12 cellular contexts compared by ENCODE assay signal in genomic region chr2:149858916-149859634, GRCh38.
DNase-seq lines count a peak whose midpoint lies in the region; ATAC-seq and TF ChIP-seq lines count a peak whose summit lies in the region.
"Had no signal": no experiment of that assay in that cellular context is flagged by ENCODE, and none has a peak within 500 bp of the region (broad histone marks: within the 10 kb centered on the region; RNA-seq: fewer than 3 reads in every experiment).

No MANE protein-coding gene starts in this region.

- H3K9me3 ChIP-seq in AG04450 (ENCODE audit: control insufficient read depth, insufficient read depth, low read length) = no peaks in the 10 kb centered on the region
- H3K9me3 ChIP-seq: HAP-1 had no signal

- H3K27me3 ChIP-seq in AG04450 (ENCODE audit: control insufficient read depth, insufficient read depth, low read length) = no peaks in the 10 kb centered on the region

- CTCF ChIA-PET in AG04450 (lab: Charles Lee) = interaction anchor here (0.6 to 1.6 kb wide), 4 partner anchors 9 to 264 kb away, joined by 3 to 4 read pairs (median 4); no protein-coding TSS in a partner anchor

- POLR2A ChIA-PET in AG04450 (lab: Yijun Ruan, JAX) = interaction anchor here (0.6 to 0.8 kb wide), 2 partner anchors 211 to 1052 kb away, joined by 3 read pairs; no protein-coding TSS in a partner anchor

- no peak for ATAC-seq in GM19324 (IDR thresholded peaks at IDR 0.05; ENCODE audit: low FRiP score, unreplicated experiment)
- ATAC-seq in HG02759 (IDR thresholded peaks at IDR 0.05; ENCODE audit: unreplicated experiment) = no peak
- ATAC-seq in HG03342 (IDR thresholded peaks at IDR 0.05; ENCODE audit: unreplicated experiment) = no peak
- ATAC-seq: stimulated activated effector memory CD8-positive, alpha-beta T cell treated with anti-CD3 and anti-CD28 coated beads, Interleukin-12 subunit alpha, Interleukin-12 subunit beta, amount 100 ng/mL, for 72 hours had no signal

- TF ChIP-seq CTCF in AG04450 (IDR thresholded peaks at IDR 0.05; ENCODE audit: low read depth, low read length) = no peak
- TF ChIP-seq CTCF in cardiac fibroblast (IDR thresholded peaks at IDR 0.05; ENCODE audit: low read depth, low read length) = no peak

- H3K27ac ChIP-seq in AG04450 (ENCODE audit: low read depth, low read length) = peak overlapping the region; percentile 31

- DNase-seq in AG04450 (ENCODE audit: low read depth, low spot score) (no peak), Kasumi-1 (lab: John Stamatoyannopoulos, UW) (peak; percentile 94 to 96), cardiac fibroblast (ENCODE audit: low read depth in 2 of 2) (peak; percentile 39 to 81), medulla oblongata (ENCODE audit: extremely low spot score) (peak; percentile 76), activated gamma-delta T cell treated with Interleukin-2 at 50 U/mL for 16 hours (no peak)
- DNase-seq: CD4-positive, CD25-positive, alpha-beta regulatory T cell; cortex of kidney had no signal

- H3K4me3 ChIP-seq in AG04450 (ENCODE audit: low read depth, low read length) = no peak overlapping the region
- no peak overlapping the region for H3K4me3 ChIP-seq in cardiac fibroblast (replicated peaks in 1 of 2; ENCODE audit: low read depth in 2 of 2, low read length in 2 of 2)
- H3K4me3 ChIP-seq: HAP-1 had no signal

Comparison
In these comparisons a context has a peak if more than half of its experiments do, and no peak if none do; other contexts are left out.
1. DNase-seq: peak in Kasumi-1 (2 of 2), cardiac fibroblast (2 of 2) and medulla oblongata (single experiment); none in AG04450 (single experiment) and activated gamma-delta T cell treated with Interleukin-2 at 50 U/mL for 16 hours (single experiment).